8 cellular contexts compared by ENCODE assay signal in genomic region chr6:118893882-118894424, GRCh38. TPM values are rescaled to one million over a fixed set of nuclear protein-coding genes. Genes with fewer than 3 reads are reported as not detected.
DNase-seq lines count a peak whose midpoint lies in the region; ATAC-seq and TF ChIP-seq lines count a peak whose summit lies in the region.

Gene ASF1A, plus strand, starts transcription at chr6:118894152. Its CDS starts 262 bp downstream, at chr6:118894414.

- peaks cover 0 to 3% (median 0%) of the 10 kb centered on the region in 3 donors for H3K27me3 Mint-ChIP-seq in CD14-positive monocyte (ENCODE audit: low read depth in 3 of 3)
- H3K27me3 Mint-ChIP-seq in activated CD4-positive, alpha-beta T cell treated with anti-CD3 and anti-CD28 coated beads, Interleukin-2, amount 10 ng/mL, durations not matched to agents 7 days and 5 days, result no peaks in the 10 kb centered on the region

- no peaks in the 10 kb centered on the region for H3K9me3 Mint-ChIP-seq in CD14-positive monocyte
- H3K9me3 Mint-ChIP-seq in activated CD4-positive, alpha-beta T cell treated with anti-CD3 and anti-CD28 coated beads, Interleukin-2, amount 10 ng/mL, durations not matched to agents 7 days and 5 days, result no peaks in the 10 kb centered on the region

- peak within 1 kb of the TSS; percentile 87 to 97 (median 95) for H3K27ac Mint-ChIP-seq in CD14-positive monocyte
- H3K27ac Mint-ChIP-seq in activated CD4-positive, alpha-beta T cell treated with anti-CD3 and anti-CD28 coated beads, Interleukin-2, amount 10 ng/mL, durations not matched to agents 7 days and 5 days, result peak within 1 kb of the TSS; percentile 100

- CTCF ChIA-PET in activated CD4-positive, alpha-beta T cell treated with anti-CD3 and anti-CD28 coated beads, Interleukin-2, amount 10 ng/mL, durations not matched to agents 7 days and 5 days (lab: Charles Lee), result interaction anchor here (1.2 to 2.2 kb wide), 6 partner anchors 10 to 240 kb away, joined by 3 to 9 read pairs (median 4); no protein-coding TSS in a partner anchor

- H3K36me3 Mint-ChIP-seq in CD14-positive monocyte, result peaks cover 9 to 12% of the 10 kb centered on the region in 2 donors
- H3K36me3 Mint-ChIP-seq in activated CD4-positive, alpha-beta T cell treated with anti-CD3 and anti-CD28 coated beads, Interleukin-2, amount 10 ng/mL, durations not matched to agents 7 days and 5 days (ENCODE audit: low read depth), result peaks cover 24% of the 10 kb centered on the region

- DNase-seq in CD14-positive monocyte (ENCODE audit: low spot score) (peak; percentile 91), NCI-H69 (lab: John Stamatoyannopoulos, UW) (peak; percentile 99), cortex of kidney (lab: John Stamatoyannopoulos, UW) (peak; percentile 63), left kidney (ENCODE audit: low read depth, low spot score) (peak; percentile 100)
- DNase-seq in activated CD4-positive, alpha-beta T cell treated with anti-CD3 and anti-CD28 coated beads, Interleukin-2, amount 10 ng/mL, durations not matched to agents 7 days and 5 days, result peak; percentile 97
- DNase-seq in stimulated activated CD4-positive, alpha-beta T cell treated with anti-CD3 and anti-CD28 coated beads, Interleukin-2, amount 100 ng/mL, for 4 hours (ENCODE audit: low read depth), result peak; percentile 89

- H3K4me1 Mint-ChIP-seq in CD14-positive monocyte, result peaks cover 36% of the 10 kb centered on the region
- H3K4me1 Mint-ChIP-seq in activated CD4-positive, alpha-beta T cell treated with anti-CD3 and anti-CD28 coated beads, Interleukin-2, amount 10 ng/mL, durations not matched to agents 7 days and 5 days, result peaks cover 50% of the 10 kb centered on the region

- ATAC-seq in GM19351 (IDR thresholded peaks at IDR 0.05; ENCODE audit: unreplicated experiment) (peak; percentile 52), HG03521 (IDR thresholded peaks at IDR 0.05; ENCODE audit: unreplicated experiment) (peak; percentile 57)

- H3K4me3 Mint-ChIP-seq in CD14-positive monocyte, result peak within 1 kb of the TSS; percentile 97
- peak within 1 kb of the TSS; percentile 94 for H3K4me3 Mint-ChIP-seq in activated CD4-positive, alpha-beta T cell treated with anti-CD3 and anti-CD28 coated beads, Interleukin-2, amount 10 ng/mL, durations not matched to agents 7 days and 5 days

- intact Hi-C loops in CD14-positive monocyte (cut with micrococcal nuclease), result loop anchor here (2.0 to 10.0 kb wide), 5 partner anchors 38 to 242 kb away; partner anchors contain the start of genes CEP85L (in 1 of the 2) and MCM9 (in 1 of the 2)

- peak; percentile 43 for TF ChIP-seq CTCF in CD14-positive monocyte (IDR thresholded peaks at IDR 0.05)

- POLR2A ChIA-PET in activated CD4-positive, alpha-beta T cell treated with anti-CD3 and anti-CD28 coated beads, Interleukin-2, amount 10 ng/mL, durations not matched to agents 7 days and 5 days (lab: Charles Lee), result interaction anchor here (0.6 to 0.7 kb wide), 2 partner anchors 45 to 1305 kb away, joined by 3 read pairs; no protein-coding TSS in a partner anchor

RNA-seq across cellular contexts. Expression of gene ASF1A, which starts in this region (rescaled TPM):
- polyA plus RNA-seq in CD14-positive monocyte, result 10 to 100 TPM; 10.5 to 14.4 TPM
- 10 to 100 TPM; 38.6 to 40.5 TPM for total RNA-seq in activated CD4-positive, alpha-beta T cell treated with anti-CD3 and anti-CD28 coated beads, Interleukin-2, amount 10 ng/mL, durations not matched to agents 7 days and 5 days

Comparison
In these comparisons a context has a peak if more than half of its experiments do, and no peak if none do; other contexts are left out.
1. Peak in every context shown above with its lines: DNase-seq and ATAC-seq.